In the genomic region with DNA sequence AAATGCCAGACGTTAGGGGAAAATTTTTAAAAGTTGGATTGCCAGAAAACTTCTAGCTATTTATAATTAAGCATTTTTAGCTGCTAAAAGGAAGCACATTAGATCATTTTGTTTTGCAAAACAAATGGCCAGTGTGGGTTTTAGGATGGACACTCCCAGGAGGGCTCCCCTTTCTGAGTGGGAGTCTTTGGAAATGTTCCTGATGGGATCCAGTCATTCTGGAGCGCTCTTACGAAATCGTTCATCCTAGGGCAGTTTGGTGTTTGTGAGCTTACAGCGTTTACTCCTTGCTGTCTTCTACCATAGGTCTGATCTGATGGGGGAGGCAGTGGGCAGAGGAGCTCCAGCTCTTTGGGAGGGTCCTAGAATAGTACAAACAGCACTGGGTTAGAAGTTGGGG, we compare ENCODE assay signal across 15 cellular contexts.
"Had no signal": no experiment of that assay in that cellular context is flagged by ENCODE, and none has a peak within 500 bp of the region (broad histone marks: within the 10 kb centered on the region; RNA-seq: fewer than 3 reads in every experiment).

No MANE protein-coding gene starts in this region.

- H3K36me3 ChIP-seq: left lung, right lobe of liver had no signal

- H3K27ac ChIP-seq: left lung, psoas muscle, right lobe of liver had no signal

- H3K27me3 ChIP-seq: right lobe of liver had no signal

- H3K9me3 ChIP-seq: left lung, psoas muscle, right lobe of liver had no signal

- DNase-seq: activated CD4-positive, alpha-beta T cell treated with anti-CD3 and anti-CD28 coated beads for 1 hour; activated CD4-positive, alpha-beta T cell treated with anti-CD3 and anti-CD28 coated beads, Interleukin-2, amount 50 U/mL, for 4 hours; activated naive CD4-positive, alpha-beta T cell treated with anti-CD3 and anti-CD28 coated beads for 36 hours; activated naive CD8-positive, alpha-beta T cell treated with anti-CD3 and anti-CD28 coated beads, Interleukin-2, amount 50 U/mL, for 24 hours; activated T-cell treated with anti-CD3 and anti-CD28 coated beads for 4 hours; caudate nucleus; hippocampal formation; left lung; nephron progenitor cell; psoas muscle; right lobe of liver; stimulated activated CD4-positive, alpha-beta T cell treated with anti-CD3 and anti-CD28 coated beads, Interleukin-12 subunit alpha, Interleukin-12 subunit beta, amount 100 ng/mL, for 4 hours; stimulated activated CD4-positive, alpha-beta T cell treated with anti-CD3 and anti-CD28 coated beads, Interleukin-2, amount 100 ng/mL, for 24 hours had no signal

- ATAC-seq: activated naive CD8-positive, alpha-beta T cell treated with anti-CD3 and anti-CD28 coated beads, Interleukin-2, amount 50 U/mL, for 24 hours; activated T-helper 17 cell treated with anti-CD3 and anti-CD28 coated beads, Interleukin-2, amount 50 U/mL, for 72 hours; esophagus mucosa; left lung; right lobe of liver had no signal

- H3K4me1 ChIP-seq: left lung, psoas muscle, right lobe of liver had no signal

- H3K4me3 ChIP-seq: left lung, psoas muscle, right lobe of liver had no signal
